ENCODE assay signal across 15 cellular contexts in the genomic region with DNA sequence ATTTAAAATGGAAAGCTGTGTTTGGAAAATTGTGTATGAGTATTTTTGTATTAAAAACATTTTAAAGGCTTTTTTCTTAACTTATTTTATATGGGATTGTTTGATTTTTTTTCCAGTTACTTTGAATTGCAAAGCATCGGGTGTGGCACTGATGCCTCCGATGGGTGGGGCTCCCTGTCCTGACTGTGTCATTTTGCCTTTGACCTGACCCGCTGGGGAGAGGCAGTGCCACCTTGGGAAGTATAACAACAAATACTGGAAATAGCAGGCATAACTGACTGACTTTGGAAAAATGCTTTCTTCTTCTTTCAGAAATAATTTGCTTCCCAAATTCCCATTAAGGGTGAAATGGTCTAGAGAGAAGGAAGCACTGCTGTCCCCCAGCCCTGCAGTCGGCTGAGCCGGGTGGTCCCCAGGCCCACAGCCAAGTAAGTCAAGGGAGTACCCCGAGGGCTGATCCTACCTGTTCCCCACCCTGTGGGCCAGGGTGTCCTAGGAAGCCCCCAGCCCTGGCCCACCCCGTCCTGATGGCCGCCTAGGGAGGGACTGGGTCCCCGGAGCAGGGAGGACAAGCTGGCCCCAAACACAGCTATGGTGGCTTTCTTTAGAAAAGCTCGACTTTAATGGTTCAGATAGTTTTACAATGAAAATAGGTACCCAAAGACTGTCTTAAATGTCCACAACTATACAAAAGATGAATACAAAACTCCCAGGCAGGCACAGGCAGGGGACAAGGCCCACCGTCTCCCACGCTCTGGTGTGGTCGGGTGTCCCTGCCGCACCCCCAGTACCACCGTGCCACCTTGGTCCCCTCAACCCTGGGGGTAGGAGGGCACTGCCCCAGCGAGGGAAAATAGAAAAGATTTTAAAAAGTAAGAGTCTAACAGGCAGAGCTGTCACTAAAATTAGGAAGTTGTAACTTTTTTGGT. TPM values are rescaled to one million over a fixed set of nuclear protein-coding genes. Genes with fewer than 3 reads are reported as not detected.
DNase-seq lines count a peak whose midpoint lies in the region; TF ChIP-seq lines count a peak whose summit lies in the region.
"Had no signal": no experiment of that assay in that cellular context is flagged by ENCODE, and none has a peak within 500 bp of the region (broad histone marks: within the 10 kb centered on the region; RNA-seq: fewer than 3 reads in every experiment).

No MANE protein-coding gene starts in this region.

- H2AFZ ChIP-seq in OCI-LY7 (ENCODE audit: low read length): no peak overlapping the region

- H3K4me2 ChIP-seq in OCI-LY7 (ENCODE audit: low read length): no peak overlapping the region

- TF ChIP-seq CTCF in OCI-LY7 (conservative IDR thresholded peaks at IDR 0.05; ENCODE audit: low read length) (no peak), progenitor cell of endocrine pancreas (IDR thresholded peaks at IDR 0.05; ENCODE audit: unreplicated experiment) (no peak)

- POLR2A ChIA-PET in OCI-LY7 (lab: Charles Lee): interaction anchor here (0.5 kb wide), 1 partner anchor 93 kb away, joined by 3 read pairs; no protein-coding TSS in a partner anchor

- no peaks in the 10 kb centered on the region for H4K20me1 ChIP-seq in OCI-LY7 (ENCODE audit: insufficient read depth, low read length)

- no peak overlapping the region for H3K4me3 ChIP-seq in OCI-LY7 (ENCODE audit: low read depth, low read length, poor library complexity, severe bottlenecking)
- H3K4me3 ChIP-seq in esophagus (ENCODE audit: low read depth in 1 of 2, low read length in 2 of 2): no peak overlapping the region

- H3K4me3 Mint-ChIP-seq in progenitor cell of endocrine pancreas (ENCODE audit: low read depth): no peak overlapping the region
- H3K4me3 Mint-ChIP-seq: activated CD4-positive, alpha-beta memory T cell treated with anti-CD3 and anti-CD28 coated beads, Interleukin-2, amount 10 ng/mL, durations not matched to agents 7 days and 5 days; immature natural killer cell had no signal

- H3K4me1 ChIP-seq in OCI-LY7 (ENCODE audit: insufficient read depth, low read length, poor library complexity, severe bottlenecking) (no peaks in the 10 kb centered on the region), esophagus (ENCODE audit: control insufficient read depth in 2 of 2, insufficient read depth in 2 of 2, low read length in 1 of 2) (peaks cover 0 to 2% of the 10 kb centered on the region in 2 donors)

- H3K27ac Mint-ChIP-seq in progenitor cell of endocrine pancreas: peak overlapping the region; percentile 29
- H3K27ac Mint-ChIP-seq: activated CD4-positive, alpha-beta memory T cell treated with anti-CD3 and anti-CD28 coated beads, Interleukin-2, amount 10 ng/mL, durations not matched to agents 7 days and 5 days had no signal

- H3K9me3 ChIP-seq in OCI-LY7 (ENCODE audit: low read length) (no peaks in the 10 kb centered on the region), esophagus (ENCODE audit: control insufficient read depth in 2 of 2, insufficient read depth in 1 of 2, low read depth in 1 of 2, low read length in 1 of 2) (no peaks in the 10 kb centered on the region)

- H3K79me2 ChIP-seq in OCI-LY7 (ENCODE audit: insufficient read depth, low read depth, low read length): no peaks in the 10 kb centered on the region

- no peaks in the 10 kb centered on the region for H3K4me1 Mint-ChIP-seq in progenitor cell of endocrine pancreas (ENCODE audit: low read depth)
- H3K4me1 Mint-ChIP-seq: CD4-positive, CD25-positive, alpha-beta regulatory T cell had no signal

- 80 to 88% methylated on average over 16 of the region's 16 CpGs for WGBS in esophagus, 2 donors

- H3K27ac ChIP-seq in OCI-LY7 (ENCODE audit: low read depth, low read length, poor library complexity, severe bottlenecking) (no peak overlapping the region), esophagus (ENCODE audit: low read depth in 2 of 2, low read length in 1 of 2) (peak overlapping the region; percentile 11 to 82)

- peak; percentile 47 for DNase-seq in activated CD8-positive, alpha-beta memory T cell treated with anti-CD3 and anti-CD28 coated beads, Interleukin-2, amount 50 U/mL, for 48 hours
- DNase-seq in activated CD8-positive, alpha-beta memory T cell treated with anti-CD3 and anti-CD28 coated beads, Interleukin-2, amount 50 U/mL, for 4 hours: no peak
- DNase-seq in OCI-LY7 (ENCODE audit: low spot score) (no peak), progenitor cell of endocrine pancreas (ENCODE audit: low spot score, unreplicated experiment) (no peak), OCI-M2 (lab: John Stamatoyannopoulos, UW; ENCODE audit: unreplicated experiment) (no peak), putamen (ENCODE audit: low spot score) (no peak), ecto neural progenitor cell (ENCODE audit: low spot score) (no peak)
- DNase-seq: activated CD4-positive, alpha-beta memory T cell treated with anti-CD3 and anti-CD28 coated beads, Interleukin-2, amount 10 ng/mL, durations not matched to agents 7 days and 5 days; aorta; CD4-positive, CD25-positive, alpha-beta regulatory T cell; DMS79 treated with DMSO at 0.1 percent for 48 hours; immature natural killer cell; mesendoderm; NCI-H1048 had no signal

- peaks cover 26% of the 10 kb centered on the region for H3K36me3 Mint-ChIP-seq in progenitor cell of endocrine pancreas (ENCODE audit: insufficient read depth)

- H3K27me3 Mint-ChIP-seq in progenitor cell of endocrine pancreas: no peaks in the 10 kb centered on the region
- H3K27me3 Mint-ChIP-seq: activated CD4-positive, alpha-beta memory T cell treated with anti-CD3 and anti-CD28 coated beads, Interleukin-2, amount 10 ng/mL, durations not matched to agents 7 days and 5 days; CD4-positive, CD25-positive, alpha-beta regulatory T cell had no signal

- H3K36me3 ChIP-seq in OCI-LY7 (ENCODE audit: insufficient read depth, low read length) (peaks cover 97% of the 10 kb centered on the region), esophagus (ENCODE audit: control insufficient read depth in 2 of 2, insufficient read depth in 2 of 2, low read length in 1 of 2) (peaks cover 8 to 74% of the 10 kb centered on the region in 2 donors)

- intact Hi-C loops in OCI-LY7 (cut with micrococcal nuclease; ENCODE audit: unreplicated experiment): no loop called here

- no peaks in the 10 kb centered on the region for H3K27me3 ChIP-seq in esophagus (ENCODE audit: control insufficient read depth in 1 of 2, insufficient read depth in 2 of 2, low read length in 2 of 2)

- CTCF ChIA-PET in OCI-LY7 (lab: Charles Lee; ENCODE audit: unreplicated experiment): no interaction called here

- no peaks in the 10 kb centered on the region for H3K9me3 Mint-ChIP-seq in progenitor cell of endocrine pancreas (ENCODE audit: low read depth)
- H3K9me3 Mint-ChIP-seq: activated CD4-positive, alpha-beta memory T cell treated with anti-CD3 and anti-CD28 coated beads, Interleukin-2, amount 10 ng/mL, durations not matched to agents 7 days and 5 days; CD4-positive, CD25-positive, alpha-beta regulatory T cell; immature natural killer cell had no signal

- no peaks in the 10 kb centered on the region for H3K9me2 ChIP-seq in OCI-LY7 (ENCODE audit: insufficient read depth, low read length)

- BruUV-seq in OCI-LY7 (replicated peaks; lab: Mats Ljungman, UMichigan): TSS peak; percentile 64

RNA-seq across cellular contexts. Expression of a gene that starts 26.4 kb away (rescaled TPM):
- total RNA-seq in OCI-LY7 (2014; rRNA removed; shearing (Covaris generic)): 43.5 and 45.5 TPM in 2 replicates
- total RNA-seq in OCI-LY7 (2022) (45.7 and 53.4 TPM in 2 replicates), progenitor cell of endocrine pancreas (52.5 and 54.2 TPM in 2 replicates)
- polyA plus RNA-seq in esophagus: 10 to 100 TPM; 27.1 to 35.4 TPM
